In genomic region chr12:100473050-100473715, GRCh38 we compare ENCODE assay signal across 27 cellular contexts. TPM values are rescaled to one million over a fixed set of nuclear protein-coding genes. Genes with fewer than 3 reads are reported as not detected.
"Had no signal": no experiment of that assay in that cellular context is flagged by ENCODE, and none has a peak within 500 bp of the region (broad histone marks: within the 10 kb centered on the region; RNA-seq: fewer than 3 reads in every experiment).

No MANE protein-coding gene starts in this region.

- ATAC-seq: activated CD4-positive, alpha-beta T cell treated with anti-CD3 and anti-CD28 coated beads for 36 hours; gastrocnemius medialis; left cardiac atrium; stimulated activated naive B cell treated with anti-CD40 and anti-IgM and Interleukin-4, amounts not matched to agents 10 μg/mL and 1 μg/mL and 100 μg/mL, for 72 hours had no signal

- H3K27me3 ChIP-seq: esophagus squamous epithelium, gastrocnemius medialis, transverse colon, vagina had no signal

- FAIRE-seq: bronchial epithelial cell, islet of Langerhans had no signal

- H3K9me3 ChIP-seq: esophagus squamous epithelium, gastrocnemius medialis, transverse colon, vagina had no signal

- H3K4me1 ChIP-seq: esophagus squamous epithelium, gastrocnemius medialis, vagina had no signal

- H3K4me3 Mint-ChIP-seq: activated B cell treated with CpG ODN at 0.5 μM for 24 hours; activated CD4-positive, alpha-beta T cell treated with anti-CD3 and anti-CD28 coated beads for 36 hours; activated naive CD8-positive, alpha-beta T cell treated with anti-CD3 and anti-CD28 coated beads for 36 hours; activated T-cell treated with anti-CD3 and anti-CD28 coated beads, Interleukin-2, amount 50 U/mL, for 24 hours; memory B cell; stimulated activated naive B cell treated with anti-CD40 and anti-IgM and Interleukin-4, amounts not matched to agents 10 μg/mL and 1 μg/mL and 100 μg/mL, for 72 hours had no signal

- H3K36me3 Mint-ChIP-seq: activated naive CD8-positive, alpha-beta T cell treated with anti-CD3 and anti-CD28 coated beads for 36 hours; memory B cell; stimulated activated naive B cell treated with anti-CD40 and anti-IgM and Interleukin-4, amounts not matched to agents 10 μg/mL and 1 μg/mL and 100 μg/mL, for 72 hours had no signal

- H3K4me3 ChIP-seq: coronary artery, esophagus squamous epithelium, gastrocnemius medialis, transverse colon, vagina had no signal

- H3K4me1 Mint-ChIP-seq: activated B cell treated with CpG ODN at 0.5 μM for 24 hours; activated CD4-positive, alpha-beta T cell treated with anti-CD3 and anti-CD28 coated beads for 36 hours; activated naive CD8-positive, alpha-beta T cell treated with anti-CD3 and anti-CD28 coated beads for 36 hours; memory B cell; stimulated activated naive B cell treated with anti-CD40 and anti-IgM and Interleukin-4, amounts not matched to agents 10 μg/mL and 1 μg/mL and 100 μg/mL, for 72 hours had no signal

- H3K27ac Mint-ChIP-seq: activated B cell treated with CpG ODN at 0.5 μM for 24 hours; activated CD4-positive, alpha-beta T cell treated with anti-CD3 and anti-CD28 coated beads for 36 hours; activated naive CD8-positive, alpha-beta T cell treated with anti-CD3 and anti-CD28 coated beads for 36 hours; activated T-cell treated with anti-CD3 and anti-CD28 coated beads, Interleukin-2, amount 50 U/mL, for 24 hours; activated T-helper 2 cell treated with anti-CD3 and anti-CD28 coated beads, Interferon-gamma antibody, Interleukin-2, Interleukin-4, amounts not matched to agents 10 μg/mL and 5 μg/mL and 100 μg/mL, durations not matched to agents 14 hours and 24 hours and 36 hours; memory B cell; stimulated activated naive B cell treated with anti-CD40 and anti-IgM and Interleukin-4, amounts not matched to agents 10 μg/mL and 1 μg/mL and 100 μg/mL, for 72 hours had no signal

- H3K27me3 Mint-ChIP-seq: activated naive CD8-positive, alpha-beta T cell treated with anti-CD3 and anti-CD28 coated beads for 36 hours had no signal

- H3K36me3 ChIP-seq: esophagus squamous epithelium, gastrocnemius medialis, transverse colon, vagina had no signal

- H3K27ac ChIP-seq: coronary artery, esophagus squamous epithelium, gastrocnemius medialis, transverse colon, vagina had no signal

- DNase-seq: activated B cell treated with CpG ODN at 0.5 μM for 24 hours; activated CD4-positive, alpha-beta T cell treated with anti-CD3 and anti-CD28 coated beads for 36 hours; activated CD4-positive, alpha-beta T cell treated with anti-CD3 and anti-CD28 coated beads, Interleukin-2, amount 50 U/mL, for 4 hours; activated CD8-positive, alpha-beta memory T cell treated with anti-CD3 and anti-CD28 coated beads for 24 hours; activated CD8-positive, alpha-beta memory T cell treated with anti-CD3 and anti-CD28 coated beads, Interleukin-2, amount 50 U/mL, for 4 hours; activated naive CD4-positive, alpha-beta T cell; activated naive CD8-positive, alpha-beta T cell treated with anti-CD3 and anti-CD28 coated beads for 36 hours; activated T-cell treated with anti-CD3 and anti-CD28 coated beads, Interleukin-2, amount 50 U/mL, for 24 hours; amniotic stem cell; esophagus squamous epithelium; gastrocnemius medialis; hypothalamus; left cardiac atrium; occipital lobe; stimulated activated CD4-positive, alpha-beta T cell treated with anti-CD3 and anti-CD28 coated beads, Interleukin-2, amount 100 ng/mL, for 48 hours; stimulated activated CD8-positive, alpha-beta memory T cell treated with anti-CD3 and anti-CD28 coated beads, Interleukin-4, amount 100 ng/mL, for 48 hours; stimulated activated naive B cell treated with anti-CD40 and anti-IgM and Interleukin-4, amounts not matched to agents 10 μg/mL and 1 μg/mL and 100 μg/mL, for 72 hours; T-helper 9 cell; transverse colon had no signal

- H3K9me3 Mint-ChIP-seq: activated B cell treated with CpG ODN at 0.5 μM for 24 hours; activated naive CD8-positive, alpha-beta T cell treated with anti-CD3 and anti-CD28 coated beads for 36 hours; activated T-cell treated with anti-CD3 and anti-CD28 coated beads, Interleukin-2, amount 50 U/mL, for 24 hours; activated T-helper 2 cell treated with anti-CD3 and anti-CD28 coated beads, Interferon-gamma antibody, Interleukin-2, Interleukin-4, amounts not matched to agents 10 μg/mL and 5 μg/mL and 100 μg/mL, durations not matched to agents 14 hours and 24 hours and 36 hours; stimulated activated naive B cell treated with anti-CD40 and anti-IgM and Interleukin-4, amounts not matched to agents 10 μg/mL and 1 μg/mL and 100 μg/mL, for 72 hours had no signal

RNA-seq across cellular contexts. Expression of gene NR1H4, which starts 0.5 kb away (rescaled TPM):
- total RNA-seq: activated B cell treated with CpG ODN at 0.5 μM for 24 hours; activated CD4-positive, alpha-beta T cell treated with anti-CD3 and anti-CD28 coated beads for 36 hours; activated naive CD8-positive, alpha-beta T cell treated with anti-CD3 and anti-CD28 coated beads for 36 hours; activated T-helper 2 cell treated with anti-CD3 and anti-CD28 coated beads, Interferon-gamma antibody, Interleukin-2, Interleukin-4, amounts not matched to agents 10 μg/mL and 5 μg/mL and 100 μg/mL, durations not matched to agents 14 hours and 24 hours and 36 hours; bronchial epithelial cell; esophagus squamous epithelium; left cardiac atrium; lower leg skin; myocyte; occipital lobe; vagina had no signal
